ENCODE assay signal across 8 cellular contexts in the genomic region with DNA sequence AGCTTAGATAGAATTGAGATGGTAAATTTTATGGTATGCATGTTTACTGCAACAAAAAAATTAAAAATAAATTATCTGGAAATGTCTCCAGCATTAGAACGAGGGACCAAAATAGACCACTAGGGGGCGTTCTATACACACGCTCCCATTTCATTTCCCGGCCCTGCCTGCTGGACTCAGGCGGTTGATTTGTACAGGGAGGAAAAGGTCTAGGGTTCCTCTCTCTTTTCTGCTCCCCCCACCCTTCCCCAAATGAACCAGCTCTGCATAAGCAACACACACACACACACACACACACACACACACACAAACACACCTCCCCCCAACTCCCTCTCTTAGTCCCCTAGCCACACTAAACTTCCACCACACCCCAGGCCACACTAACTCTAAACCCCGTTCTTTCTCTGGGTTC. TPM values are rescaled to one million over a fixed set of nuclear protein-coding genes. Genes with fewer than 3 reads are reported as not detected.
DNase-seq lines count a peak whose midpoint lies in the region; FAIRE-seq and TF ChIP-seq lines count a peak whose summit lies in the region.

No MANE protein-coding gene starts in this region.

- H2AFZ ChIP-seq in hepatocyte: no peak overlapping the region

- peak overlapping the region; percentile 37 for H3K27ac Mint-ChIP-seq in T-helper 1 cell treated with Interleukin-12 subunit alpha and Interleukin-12 subunit beta and Interleukin-4 antibody, amounts not matched to agents 30 μg/mL and 1 μg/mL, for 36 hours

- no peak for FAIRE-seq in small intestine (lab: Jason Lieb, UNC)

- H3K27me3 ChIP-seq in hepatocyte (peaks cover 35% of the 10 kb centered on the region), small intestine (ENCODE audit: control insufficient read depth in 2 of 2, insufficient read depth in 2 of 2, low read length in 2 of 2) (peaks cover 0 to 2% of the 10 kb centered on the region in 2 donors)

- 12% methylated on average over 6 of the region's 6 CpGs for WGBS in hepatocyte (ENCODE audit: low lambda C conversion rate, missing lambda C conversion rate)
- WGBS in small intestine, 3 donors: 6 to 8% (median 7%) methylated on average over 6 of the region's 6 CpGs

- H3K4me1 ChIP-seq in hepatocyte (ENCODE audit: insufficient read depth) (no peaks in the 10 kb centered on the region), small intestine (ENCODE audit: control insufficient read depth in 2 of 2, insufficient read depth in 1 of 2, low read depth in 1 of 2, low read length in 1 of 2) (no peaks in the 10 kb centered on the region)

- no peaks in the 10 kb centered on the region for H3K79me2 ChIP-seq in hepatocyte

- H3K9me3 Mint-ChIP-seq in T-helper 1 cell treated with Interleukin-12 subunit alpha and Interleukin-12 subunit beta and Interleukin-4 antibody, amounts not matched to agents 30 μg/mL and 1 μg/mL, for 36 hours: no peaks in the 10 kb centered on the region

- no peaks in the 10 kb centered on the region for H4K20me1 ChIP-seq in hepatocyte (ENCODE audit: insufficient read depth, poor library complexity, severe bottlenecking)

- no peak overlapping the region for H3K27ac ChIP-seq in hepatocyte
- H3K27ac ChIP-seq in small intestine (ENCODE audit: low read depth in 1 of 2, low read length in 1 of 2): no peak overlapping the region

- peak; percentile 84 for TF ChIP-seq CTCF in hepatocyte (IDR thresholded peaks at IDR 0.05; ENCODE audit: poor library complexity)

- no peaks in the 10 kb centered on the region for H3K36me3 ChIP-seq in hepatocyte (replicated peaks; ENCODE audit: insufficient read depth, low read depth)
- no peaks in the 10 kb centered on the region for H3K36me3 ChIP-seq in small intestine (ENCODE audit: control insufficient read depth in 2 of 2, insufficient read depth in 2 of 2, low read length in 2 of 2)

- H3K4me2 ChIP-seq in hepatocyte: no peak overlapping the region

- no peaks in the 10 kb centered on the region for H3K4me1 Mint-ChIP-seq in T-helper 1 cell treated with Interleukin-12 subunit alpha and Interleukin-12 subunit beta and Interleukin-4 antibody, amounts not matched to agents 30 μg/mL and 1 μg/mL, for 36 hours (ENCODE audit: low read depth)

- DNase-seq in DMS 273 (lab: John Stamatoyannopoulos, UW; ENCODE audit: unreplicated experiment) (peak; percentile 77), DMS 273 treated with DMSO at 0.1 percent for 48 hours (lab: John Stamatoyannopoulos, UW) (no peak), NCI-H146 (lab: John Stamatoyannopoulos, UW) (peak; percentile 65), amygdala (lab: John Stamatoyannopoulos, UW) (peak in 31 of 56 donors; percentile 10 to 77 (median 41)), hepatocyte (ENCODE audit: low spot score) (peak; percentile 88), small intestine (peak; percentile 62), GF-D8 (lab: John Stamatoyannopoulos, UW) (no peak)

- no peaks in the 10 kb centered on the region for H3K9me2 ChIP-seq in hepatocyte (replicated peaks; ENCODE audit: insufficient read depth)

- H3K9me3 ChIP-seq in hepatocyte (ENCODE audit: low read depth): no peaks in the 10 kb centered on the region
- H3K9me3 ChIP-seq in small intestine (ENCODE audit: control insufficient read depth, low read depth): no peaks in the 10 kb centered on the region

- H3K27me3 Mint-ChIP-seq in T-helper 1 cell treated with Interleukin-12 subunit alpha and Interleukin-12 subunit beta and Interleukin-4 antibody, amounts not matched to agents 30 μg/mL and 1 μg/mL, for 36 hours (ENCODE audit: low read depth): peaks cover 16% of the 10 kb centered on the region

- no peaks in the 10 kb centered on the region for H3K36me3 Mint-ChIP-seq in T-helper 1 cell treated with Interleukin-12 subunit alpha and Interleukin-12 subunit beta and Interleukin-4 antibody, amounts not matched to agents 30 μg/mL and 1 μg/mL, for 36 hours (ENCODE audit: low read depth)

- H3K4me3 ChIP-seq in hepatocyte (no peak overlapping the region), small intestine (ENCODE audit: low read depth in 1 of 2, low read length in 2 of 2) (no peak overlapping the region)

- H3K4me3 Mint-ChIP-seq in T-helper 1 cell treated with Interleukin-12 subunit alpha and Interleukin-12 subunit beta and Interleukin-4 antibody, amounts not matched to agents 30 μg/mL and 1 μg/mL, for 36 hours: no peak overlapping the region

RNA-seq across cellular contexts. Expression of a gene that starts 7.8 kb away (rescaled TPM):
- 0.47 and 1.0 TPM in 2 replicates for total RNA-seq in hepatocyte
- polyA plus RNA-seq in hepatocyte (0.89 and 2.3 TPM in 2 replicates), small intestine (1 to 10 TPM in 2 of 3 donors, under 1 TPM in 1; 0.45 to 4.8 (median 4.3) TPM)

Comparison
In these comparisons a context has a peak if more than half of its experiments do, and no peak if none do; other contexts are left out.
1. DNase-seq: peak in DMS 273 (single experiment), NCI-H146 (single experiment), amygdala (31 of 56), hepatocyte (single experiment) and small intestine (single experiment); none in DMS 273 treated with DMSO at 0.1 percent for 48 hours (single experiment) and GF-D8 (single experiment).